In genomic region chr3:15450611-15451467, GRCh38 we compare ENCODE assay signal across 21 cellular contexts.
"Had no signal": no experiment of that assay in that cellular context is flagged by ENCODE, and none has a peak within 500 bp of the region (broad histone marks: within the 10 kb centered on the region; RNA-seq: fewer than 3 reads in every experiment).

No MANE protein-coding gene starts in this region.

- H3K4me3 Mint-ChIP-seq: nephron, neural progenitor cell, type B pancreatic cell had no signal

- H3K9me3 ChIP-seq: esophagus muscularis mucosa, gastroesophageal sphincter, heart left ventricle, lower lobe of right lung, stomach, thyroid gland had no signal

- DNase-seq: dorsolateral prefrontal cortex; effector CD4-positive, alpha-beta T cell; foreskin keratinocyte; heart left ventricle; hippocampal formation; left ventricle myocardium superior; lower lobe of right lung; stimulated activated CD4-positive, alpha-beta T cell treated with anti-CD3 and anti-CD28 coated beads, Interleukin-12 subunit alpha, Interleukin-12 subunit beta, amount 100 ng/mL, for 4 hours; stimulated activated CD4-positive, alpha-beta T cell treated with anti-CD3 and anti-CD28 coated beads, Interleukin-1b, Interleukin-23, amount 100 ng/mL, for 48 hours; stimulated activated CD4-positive, alpha-beta T cell treated with anti-CD3 and anti-CD28 coated beads, Interleukin-4, amount 100 ng/mL, for 1 hour; stimulated activated CD8-positive, alpha-beta memory T cell treated with anti-CD3 and anti-CD28 coated beads, Interleukin-4, amount 100 ng/mL, for 48 hours; stimulated activated naive CD4-positive, alpha-beta T cell treated with Interleukin-2 at 50 U/mL for 16 hours; stomach; thyroid gland had no signal

- H3K27ac Mint-ChIP-seq: nephron, neural progenitor cell, progenitor cell of endocrine pancreas, type B pancreatic cell had no signal

- H3K9me3 Mint-ChIP-seq: nephron, neural progenitor cell, type B pancreatic cell had no signal

- H3K27me3 Mint-ChIP-seq: progenitor cell of endocrine pancreas, type B pancreatic cell had no signal

- ATAC-seq: foreskin keratinocyte, gastroesophageal sphincter, heart left ventricle, left ventricle myocardium superior, lower lobe of right lung, sciatic nerve had no signal

- H3K4me1 Mint-ChIP-seq: nephron had no signal
